In the genomic region with DNA sequence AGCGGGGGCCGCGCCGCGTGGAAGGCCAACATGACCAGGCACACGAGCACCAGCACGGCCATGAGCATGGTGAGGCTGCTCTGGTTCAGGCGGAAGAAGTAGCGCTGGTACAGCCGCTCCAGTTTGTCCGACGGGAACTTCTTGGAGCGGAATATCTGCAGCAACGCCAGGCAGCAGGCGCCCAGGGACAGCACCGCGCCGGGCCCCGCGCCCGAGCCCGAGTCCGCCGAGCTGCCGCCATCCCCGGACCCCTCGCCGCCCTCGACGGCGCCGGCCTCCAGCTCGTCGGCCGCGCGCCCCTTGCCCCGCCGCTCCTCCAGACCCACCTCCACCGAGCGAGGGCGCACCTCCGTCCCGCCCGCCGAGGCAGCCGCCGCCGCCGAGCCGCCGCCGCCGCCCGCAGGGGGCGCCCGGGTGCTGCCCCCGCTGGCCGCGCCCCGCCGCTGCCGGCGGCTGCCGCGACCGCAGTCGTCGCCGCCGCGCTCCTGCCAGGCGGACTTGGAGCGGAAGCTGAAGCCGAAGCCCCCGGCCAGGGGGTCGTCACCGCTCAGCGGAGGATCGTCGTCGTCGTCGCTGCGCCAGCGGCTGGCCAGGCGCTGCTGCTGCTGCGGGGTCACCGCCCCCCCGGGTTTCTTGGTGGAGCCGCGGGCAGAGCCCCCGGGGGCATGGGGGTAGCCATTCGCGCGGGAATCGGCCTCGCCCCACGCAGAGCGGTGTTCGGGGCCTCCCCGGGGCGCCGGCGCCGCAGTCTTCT, we compare ENCODE assay signal across 8 cellular contexts. TPM values are rescaled to one million over a fixed set of nuclear protein-coding genes. Genes with fewer than 3 reads are reported as not detected.
DNase-seq lines count a peak whose midpoint lies in the region; ATAC-seq and TF ChIP-seq lines count a peak whose summit lies in the region.

No MANE protein-coding gene starts in this region.

- DNase-seq in 8988T = peak; percentile 82
- DNase-seq in HK-2 (ENCODE audit: unreplicated experiment) = peak; percentile 27
- peak; percentile 14 for DNase-seq in activated T-helper 1 cell treated with anti-CD3 and anti-CD28 coated beads, Interleukin-12 subunit alpha, Interleukin-12 subunit beta, Interleukin-2, Interleukin-4 antibody, amounts not matched to agents 30 ng/mL and 10 ng/mL and 1 ng/mL, durations not matched to agents 14 hours and 24 hours and 36 hours (ENCODE audit: low spot score)
- no peak for DNase-seq in iPS DF 6.9 (ENCODE audit: low read depth, low spot score)
- DNase-seq in stimulated activated CD4-positive, alpha-beta T cell treated with anti-CD3 and anti-CD28 coated beads, Interleukin-15, amount 100 ng/mL, for 24 hours = peak; percentile 62
- DNase-seq in G401 (ENCODE audit: low spot score) = no peak
- DNase-seq in BE2C = no peak

- H3K4me3 ChIP-seq in iPS DF 6.9 (ENCODE audit: low read length) (peak overlapping the region; percentile 63; the same call in 1 of the 2 replicates), BE2C (ENCODE audit: low read depth, low read length) (no peak overlapping the region)

- intact Hi-C loops in activated T-helper 1 cell treated with anti-CD3 and anti-CD28 coated beads, Interleukin-12 subunit alpha, Interleukin-12 subunit beta, Interleukin-2, Interleukin-4 antibody, amounts not matched to agents 30 ng/mL and 10 ng/mL and 1 ng/mL, durations not matched to agents 14 hours and 24 hours and 36 hours (cut with micrococcal nuclease) = loop anchor here (1.0 to 2.0 kb wide), 3 partner anchors 41 to 111 kb away; no protein-coding TSS in a partner anchor

- peaks cover 5% of the 10 kb centered on the region; the same call in 1 of the 2 replicates for H3K4me1 ChIP-seq in iPS DF 6.9 (ENCODE audit: control insufficient read depth, insufficient read depth, low read length)
- H3K4me1 ChIP-seq in BE2C = no peaks in the 10 kb centered on the region

- H3K9me3 ChIP-seq in iPS DF 6.9 (ENCODE audit: control insufficient read depth, insufficient read depth, low read length) (0 out of 2 replicates have a peak, but pooled peaks cover 1% of the 10 kb centered on the region), BE2C (no peaks in the 10 kb centered on the region)

- H3K27ac Mint-ChIP-seq in activated T-helper 1 cell treated with anti-CD3 and anti-CD28 coated beads, Interleukin-12 subunit alpha, Interleukin-12 subunit beta, Interleukin-2, Interleukin-4 antibody, amounts not matched to agents 30 ng/mL and 10 ng/mL and 1 ng/mL, durations not matched to agents 14 hours and 24 hours and 36 hours = no peak overlapping the region

- in situ Hi-C loops in G401 (cut with HindIII; ENCODE audit: low sequenced_read_pairs) = no loop called here

- no CpG with 5 or more reads among the region's 106 CpGs for WGBS in iPS DF 6.9 (ENCODE audit: insufficient coverage, insufficient read length)

- H3K36me3 Mint-ChIP-seq in activated T-helper 1 cell treated with anti-CD3 and anti-CD28 coated beads, Interleukin-12 subunit alpha, Interleukin-12 subunit beta, Interleukin-2, Interleukin-4 antibody, amounts not matched to agents 30 ng/mL and 10 ng/mL and 1 ng/mL, durations not matched to agents 14 hours and 24 hours and 36 hours (ENCODE audit: low read depth) = peaks cover 1% of the 10 kb centered on the region

- H3K9me3 Mint-ChIP-seq in activated T-helper 1 cell treated with anti-CD3 and anti-CD28 coated beads, Interleukin-12 subunit alpha, Interleukin-12 subunit beta, Interleukin-2, Interleukin-4 antibody, amounts not matched to agents 30 ng/mL and 10 ng/mL and 1 ng/mL, durations not matched to agents 14 hours and 24 hours and 36 hours = no peaks in the 10 kb centered on the region

- H3K27me3 ChIP-seq in iPS DF 6.9 (ENCODE audit: control insufficient read depth, insufficient read depth, low read length) = peaks cover 3% of the 10 kb centered on the region; the same call in 1 of the 2 replicates
- peaks cover 20% of the 10 kb centered on the region for H3K27me3 ChIP-seq in BE2C

- H3K27ac ChIP-seq in iPS DF 6.9 (ENCODE audit: low read length) = no peak overlapping the region

- no peak overlapping the region for H3K4me3 Mint-ChIP-seq in activated T-helper 1 cell treated with anti-CD3 and anti-CD28 coated beads, Interleukin-12 subunit alpha, Interleukin-12 subunit beta, Interleukin-2, Interleukin-4 antibody, amounts not matched to agents 30 ng/mL and 10 ng/mL and 1 ng/mL, durations not matched to agents 14 hours and 24 hours and 36 hours

- no peaks in the 10 kb centered on the region for H3K36me3 ChIP-seq in iPS DF 6.9 (ENCODE audit: control insufficient read depth, insufficient read depth, low read length)
- no peaks in the 10 kb centered on the region for H3K36me3 ChIP-seq in BE2C

- peaks cover 66% of the 10 kb centered on the region for H3K27me3 Mint-ChIP-seq in activated T-helper 1 cell treated with anti-CD3 and anti-CD28 coated beads, Interleukin-12 subunit alpha, Interleukin-12 subunit beta, Interleukin-2, Interleukin-4 antibody, amounts not matched to agents 30 ng/mL and 10 ng/mL and 1 ng/mL, durations not matched to agents 14 hours and 24 hours and 36 hours (ENCODE audit: insufficient read depth)

- H3K4me1 Mint-ChIP-seq in activated T-helper 1 cell treated with anti-CD3 and anti-CD28 coated beads, Interleukin-12 subunit alpha, Interleukin-12 subunit beta, Interleukin-2, Interleukin-4 antibody, amounts not matched to agents 30 ng/mL and 10 ng/mL and 1 ng/mL, durations not matched to agents 14 hours and 24 hours and 36 hours (ENCODE audit: low read depth) = peaks cover 4% of the 10 kb centered on the region

- ATAC-seq in GM19467 (IDR thresholded peaks at IDR 0.05; ENCODE audit: unreplicated experiment) = no peak

- TF ChIP-seq CTCF in BE2C (IDR thresholded peaks at IDR 0.05; ENCODE audit: low read depth, low read length) = no peak

RNA-seq across cellular contexts. Expression of a gene that starts 1.0 kb away (rescaled TPM):
- total RNA-seq in activated T-helper 1 cell treated with anti-CD3 and anti-CD28 coated beads, Interleukin-12 subunit alpha, Interleukin-12 subunit beta, Interleukin-2, Interleukin-4 antibody, amounts not matched to agents 30 ng/mL and 10 ng/mL and 1 ng/mL, durations not matched to agents 14 hours and 24 hours and 36 hours = not detected in 2 replicates
- total RNA-seq in G401 (2014; rRNA removed; shearing (Covaris generic)) = 0.07 and 5.5 TPM in 2 replicates
- polyA plus RNA-seq in BE2C (2012; ENCODE audit: insufficient read depth, insufficient read length, low read depth) = 10.2 TPM

Comparison
In these comparisons a context has a peak if more than half of its experiments do, and no peak if none do; other contexts are left out.
1. DNase-seq: peak in 8988T (single experiment), HK-2 (single experiment), activated T-helper 1 cell treated with anti-CD3 and anti-CD28 coated beads, Interleukin-12 subunit alpha, Interleukin-12 subunit beta, Interleukin-2, Interleukin-4 antibody, amounts not matched to agents 30 ng/mL and 10 ng/mL and 1 ng/mL, durations not matched to agents 14 hours and 24 hours and 36 hours (single experiment) and stimulated activated CD4-positive, alpha-beta T cell treated with anti-CD3 and anti-CD28 coated beads, Interleukin-15, amount 100 ng/mL, for 24 hours (single experiment); none in iPS DF 6.9 (single experiment), G401 (single experiment) and BE2C (single experiment).